1 cellular context compared by ENCODE assay signal in genomic region chr3:39189648-39190269, GRCh38.
A peak's percentile ranks its signal among the peaks of the same experiment; 100 is the strongest.
TF ChIP-seq lines count a peak whose summit lies in the region.

No MANE protein-coding gene starts in this region.

TF ChIP-seq in K562, 482 proteins besides CTCF, POLR2A, EP300 and RAD21 (continued from another document):
- no peak for TF ChIP-seq ZNF518B (CRISPR knock-in tag; IDR thresholded peaks at IDR 0.05)
- no peak for TF ChIP-seq NONO (IDR thresholded peaks at IDR 0.05; ENCODE audit: low read depth in 2 of 2, low read length in 1 of 2)
- TF ChIP-seq PML (IDR thresholded peaks at IDR 0.05; ENCODE audit: low read length) = no peak
- TF ChIP-seq HCFC1 (IDR thresholded peaks at IDR 0.05; ENCODE audit: low read depth, low read length) = peak; percentile 43; the same call in 1 of the 2 replicates
- TF ChIP-seq MYC (IDR thresholded peaks at IDR 0.05; ENCODE audit: low read depth, low read length) = peak; percentile 54; the same call in 1 of the 2 replicates
- no peak for TF ChIP-seq MYC (CRISPR knock-in tag; IDR thresholded peaks at IDR 0.05; ENCODE audit: borderline replicate concordance, low read depth)
- no peak for TF ChIP-seq USF2 (CRISPR knock-in tag; IDR thresholded peaks at IDR 0.05)
- TF ChIP-seq TBL1XR1 (IDR thresholded peaks at IDR 0.05; ENCODE audit: low read length in 2 of 2) = peak in 1 of 2 experiments; percentile 60; a peak in 1 of 4 replicates
- no peak for TF ChIP-seq AFF1 (IDR thresholded peaks at IDR 0.05; ENCODE audit: low read depth in 1 of 2, partially characterized antibody in 2 of 2)
- no peak for TF ChIP-seq FOSL1 (tag; conservative IDR thresholded peaks at IDR 0.05)
- peak; percentile 24; the same call in 1 of the 2 replicates for TF ChIP-seq VEZF1 (CRISPR knock-in tag; IDR thresholded peaks at IDR 0.05)
- TF ChIP-seq MEIS2 (IDR thresholded peaks at IDR 0.05; ENCODE audit: partially characterized antibody) = peak; percentile 71
- TF ChIP-seq ZNF584 (CRISPR knock-in tag; IDR thresholded peaks at IDR 0.05; ENCODE audit: low read depth) = 0 out of 2 replicates have a peak, but pooled peaks have one; percentile 42
